In genomic region chr3:46677096-46677702, GRCh38 we compare ENCODE assay signal across 1 cellular context.
A peak's percentile ranks its signal among the peaks of the same experiment; 100 is the strongest.
TF ChIP-seq lines count a peak whose summit lies in the region.

No MANE protein-coding gene starts in this region.

TF ChIP-seq in K562, 482 proteins besides CTCF, POLR2A, EP300 and RAD21 (continues in another document):
- TF ChIP-seq ZNF165 (CRISPR knock-in tag; IDR thresholded peaks at IDR 0.05; ENCODE audit: borderline replicate concordance) (no peak), ATF7 (IDR thresholded peaks at IDR 0.05) (peak; percentile 89), CEBPB (tag; IDR thresholded peaks at IDR 0.05) (no peak), ZBTB1 (CRISPR knock-in tag; IDR thresholded peaks at IDR 0.05; ENCODE audit: borderline replicate concordance, low read depth) (no peak), MCM5 (IDR thresholded peaks at IDR 0.05; ENCODE audit: low read depth) (no peak), PHF20 (IDR thresholded peaks at IDR 0.05; ENCODE audit: partially characterized antibody) (no peak), CHD4 (IDR thresholded peaks at IDR 0.05; ENCODE audit: insufficient read depth, insufficient replicate concordance, low read depth, low read length, poor library complexity, severe bottlenecking) (no peak), ZNF75A (CRISPR knock-in tag; IDR thresholded peaks at IDR 0.05) (no peak), HDAC2 (IDR thresholded peaks at IDR 0.05) (no peak), KLF10 (CRISPR knock-in tag; IDR thresholded peaks at IDR 0.05) (no peak), SRF (CRISPR knock-in tag; IDR thresholded peaks at IDR 0.05) (no peak), DMBX1 (CRISPR knock-in tag; IDR thresholded peaks at IDR 0.05; ENCODE audit: borderline replicate concordance) (no peak), HMG20A (CRISPR knock-in tag; conservative IDR thresholded peaks at IDR 0.05) (no peak), ARID3A (IDR thresholded peaks at IDR 0.05; ENCODE audit: borderline replicate concordance, low read depth, low read length) (no peak), SMAD3 (CRISPR knock-in tag; conservative IDR thresholded peaks at IDR 0.05) (no peak), TAF9B (IDR thresholded peaks at IDR 0.05; ENCODE audit: partially characterized antibody) (no peak), ZNF316 (IDR thresholded peaks at IDR 0.05) (no peak), ZNF217 (CRISPR knock-in tag; IDR thresholded peaks at IDR 0.05) (no peak), TFAP4 (CRISPR knock-in tag; IDR thresholded peaks at IDR 0.05; ENCODE audit: borderline replicate concordance) (peak; percentile 35; the same call in 1 of the 2 replicates), WHSC1 (IDR thresholded peaks at IDR 0.05; ENCODE audit: low read length) (no peak), FOXK2 (conservative IDR thresholded peaks at IDR 0.05 in 1 of 2, IDR thresholded peaks at IDR 0.05 in 1 of 2; ENCODE audit: low read depth in 2 of 2) (peak in 1 of 2 experiments; percentile 72; a peak in 2 of 4 replicates), SRSF7 (optimal IDR thresholded peaks at IDR 0.05; ENCODE audit: low read depth, low read length) (no peak), SAFB2 (IDR thresholded peaks at IDR 0.05; ENCODE audit: borderline replicate concordance, low read depth, low read length, severe bottlenecking) (no peak), VEZF1 (CRISPR knock-in tag; IDR thresholded peaks at IDR 0.05) (peak; percentile 25; the same call in 1 of the 2 replicates), NFE2 (IDR thresholded peaks at IDR 0.05; ENCODE audit: low read depth) (no peak), HEY1 (CRISPR knock-in tag; IDR thresholded peaks at IDR 0.05; ENCODE audit: borderline replicate concordance) (no peak), NFRKB (IDR thresholded peaks at IDR 0.05; ENCODE audit: low read depth) (no peak), ZNF282 (CRISPR knock-in tag; IDR thresholded peaks at IDR 0.05) (no peak), PRMT5 (CRISPR knock-in tag; IDR thresholded peaks at IDR 0.05) (no peak), ZSCAN32 (CRISPR knock-in tag; IDR thresholded peaks at IDR 0.05) (no peak), MAFK (IDR thresholded peaks at IDR 0.05; ENCODE audit: low read length) (no peak), NRF1 (conservative IDR thresholded peaks at IDR 0.05 in 1 of 2, IDR thresholded peaks at IDR 0.05 in 1 of 2) (peak; percentile 89 to 91), USF1 (CRISPR knock-in tag; IDR thresholded peaks at IDR 0.05) (0 out of 2 replicates have a peak, but pooled peaks have one; percentile 15), ZNF431 (CRISPR knock-in tag; IDR thresholded peaks at IDR 0.05) (no peak), HNRNPLL (IDR thresholded peaks at IDR 0.05; ENCODE audit: low read depth, low read length, poor library complexity, severe bottlenecking) (no peak), MTA3 (IDR thresholded peaks at IDR 0.05; ENCODE audit: borderline replicate concordance) (no peak), SRSF1 (IDR thresholded peaks at IDR 0.05; ENCODE audit: low read depth, low read length) (no peak), TEAD2 (tag; IDR thresholded peaks at IDR 0.05) (no peak), SIRT6 (IDR thresholded peaks at IDR 0.05; ENCODE audit: low read depth, low read length) (no peak), ZNF280A (IDR thresholded peaks at IDR 0.05; ENCODE audit: low read depth, partially characterized antibody) (no peak), POU5F1 (IDR thresholded peaks at IDR 0.05; ENCODE audit: borderline replicate concordance, low read depth, low read length, partially characterized antibody) (no peak), ZNF740 (CRISPR knock-in tag; IDR thresholded peaks at IDR 0.05) (no peak), ZNF740 (tag; IDR thresholded peaks at IDR 0.05) (no peak), MTA2 (IDR thresholded peaks at IDR 0.05; ENCODE audit: low read depth) (no peak), SMAD1 (IDR thresholded peaks at IDR 0.05; ENCODE audit: low read depth, low read length, partially characterized antibody) (no peak), ZNF41 (CRISPR knock-in tag; conservative IDR thresholded peaks at IDR 0.05) (no peak), ZBTB34 (CRISPR knock-in tag; IDR thresholded peaks at IDR 0.05) (no peak), ZBTB49 (CRISPR knock-in tag; IDR thresholded peaks at IDR 0.05; ENCODE audit: borderline replicate concordance) (no peak), TCF7L2 (IDR thresholded peaks at IDR 0.05; ENCODE audit: low read depth, low read length) (no peak), ZNF384 (IDR thresholded peaks at IDR 0.05; ENCODE audit: low read depth, low read length) (no peak), BRD9 (IDR thresholded peaks at IDR 0.05; ENCODE audit: low read depth, partially characterized antibody) (no peak), SIN3A (IDR thresholded peaks at IDR 0.05; ENCODE audit: borderline replicate concordance in 2 of 2, control insufficient read depth in 1 of 2, low read depth in 2 of 2, low read length in 2 of 2) (no peak), ZNF212 (CRISPR knock-in tag; IDR thresholded peaks at IDR 0.05) (no peak)
